8 cellular contexts compared by ENCODE assay signal in the genomic region with DNA sequence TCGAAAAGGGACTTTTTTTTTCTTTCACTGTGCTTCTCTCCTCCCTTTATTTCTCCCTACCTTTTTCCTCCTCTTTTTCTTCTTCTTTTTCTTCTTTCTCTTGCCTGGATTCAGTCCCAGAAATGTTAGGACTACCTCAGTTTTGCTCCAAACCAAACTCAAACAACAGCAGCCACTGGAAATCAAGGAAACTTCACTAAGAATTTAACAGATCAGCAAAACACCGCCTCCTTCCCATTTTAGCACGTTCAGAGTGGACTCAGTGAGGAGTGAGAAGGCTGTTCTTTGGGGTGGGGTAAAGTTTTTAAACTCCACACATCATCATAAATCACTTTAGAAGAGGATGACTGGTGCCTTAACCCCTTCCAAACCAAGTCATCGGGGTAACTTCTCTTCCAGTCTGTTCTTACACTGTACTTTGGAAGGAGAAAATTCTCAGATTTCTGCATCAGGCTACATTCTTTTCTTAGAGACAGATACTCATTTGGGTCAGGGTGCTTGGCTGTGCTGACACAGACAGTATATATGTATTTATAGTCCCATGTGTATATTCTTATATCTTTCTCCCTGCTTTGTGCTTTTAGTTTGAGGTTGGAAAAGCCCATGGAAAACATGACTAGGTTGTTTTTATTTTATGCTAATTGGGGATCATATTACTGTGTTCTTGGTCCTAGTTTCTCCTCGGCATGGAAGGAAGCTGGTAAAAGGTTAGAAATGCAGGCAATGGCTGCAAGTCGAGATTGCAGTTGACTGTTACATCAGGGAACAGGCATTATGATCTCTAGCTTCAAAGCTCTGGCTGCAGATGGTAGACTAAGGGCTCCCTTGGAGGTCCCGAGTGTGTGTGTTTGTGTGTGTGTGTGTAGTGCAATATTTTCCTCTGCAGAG. TPM values are rescaled to one million over a fixed set of nuclear protein-coding genes. Genes with fewer than 3 reads are reported as not detected.
DNase-seq lines count a peak whose midpoint lies in the region; ATAC-seq and FAIRE-seq lines count a peak whose summit lies in the region.

A gene with protein sequence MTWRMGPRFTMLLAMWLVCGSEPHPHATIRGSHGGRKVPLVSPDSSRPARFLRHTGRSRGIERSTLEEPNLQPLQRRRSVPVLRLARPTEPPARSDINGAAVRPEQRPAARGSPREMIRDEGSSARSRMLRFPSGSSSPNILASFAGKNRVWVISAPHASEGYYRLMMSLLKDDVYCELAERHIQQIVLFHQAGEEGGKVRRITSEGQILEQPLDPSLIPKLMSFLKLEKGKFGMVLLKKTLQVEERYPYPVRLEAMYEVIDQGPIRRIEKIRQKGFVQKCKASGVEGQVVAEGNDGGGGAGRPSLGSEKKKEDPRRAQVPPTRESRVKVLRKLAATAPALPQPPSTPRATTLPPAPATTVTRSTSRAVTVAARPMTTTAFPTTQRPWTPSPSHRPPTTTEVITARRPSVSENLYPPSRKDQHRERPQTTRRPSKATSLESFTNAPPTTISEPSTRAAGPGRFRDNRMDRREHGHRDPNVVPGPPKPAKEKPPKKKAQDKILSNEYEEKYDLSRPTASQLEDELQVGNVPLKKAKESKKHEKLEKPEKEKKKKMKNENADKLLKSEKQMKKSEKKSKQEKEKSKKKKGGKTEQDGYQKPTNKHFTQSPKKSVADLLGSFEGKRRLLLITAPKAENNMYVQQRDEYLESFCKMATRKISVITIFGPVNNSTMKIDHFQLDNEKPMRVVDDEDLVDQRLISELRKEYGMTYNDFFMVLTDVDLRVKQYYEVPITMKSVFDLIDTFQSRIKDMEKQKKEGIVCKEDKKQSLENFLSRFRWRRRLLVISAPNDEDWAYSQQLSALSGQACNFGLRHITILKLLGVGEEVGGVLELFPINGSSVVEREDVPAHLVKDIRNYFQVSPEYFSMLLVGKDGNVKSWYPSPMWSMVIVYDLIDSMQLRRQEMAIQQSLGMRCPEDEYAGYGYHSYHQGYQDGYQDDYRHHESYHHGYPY (minus strand): TSS at position 280 of the 888 bp plus-strand sequence. CDS start 1,238 bp downstream, outside the sequence.

- H3K9me3 ChIP-seq in thymus (ENCODE audit: control insufficient read depth): no peaks in the 10 kb centered on the region

- no peaks in the 10 kb centered on the region for H3K27me3 ChIP-seq in thymus (ENCODE audit: control insufficient read depth, insufficient read depth)

- WGBS in thymus: 38% methylated on average over 7 of the region's 7 CpGs

- no peak within 1 kb of the TSS for H3K4me3 ChIP-seq in thymus (ENCODE audit: low read length)

- no peak within 1 kb of the TSS for H3K27ac ChIP-seq in thymus (ENCODE audit: low read depth)

- no peaks in the 10 kb centered on the region for H3K4me1 ChIP-seq in thymus (ENCODE audit: control insufficient read depth, insufficient read depth, low read length)

- DNase-seq in HTR-8/SVneo (ENCODE audit: insufficient read length, low spot score) (peak; percentile 43), brain pericyte (ENCODE audit: low read depth, low spot score) (peak; percentile 81), kidney glomerular epithelial cell (lab: John Stamatoyannopoulos, UW) (peak; percentile 91), epidermal melanocyte (ENCODE audit: insufficient read length, low spot score) (no peak), urothelium cell line (ENCODE audit: low spot score) (no peak)

- H3K36me3 ChIP-seq in thymus (ENCODE audit: control insufficient read depth, insufficient read depth): no peaks in the 10 kb centered on the region

- ATAC-seq in HG02852 (IDR thresholded peaks at IDR 0.05; ENCODE audit: unreplicated experiment) (no peak), HG03432 (IDR thresholded peaks at IDR 0.05; ENCODE audit: unreplicated experiment) (no peak)

- FAIRE-seq in HTR-8/SVneo (lab: Jason Lieb, UNC) (no peak), urothelium cell line (lab: Jason Lieb, UNC) (no peak)

RNA-seq across cellular contexts. Expression of the gene that starts here (rescaled TPM):
- 10.6 TPM for polyA plus RNA-seq in thymus

Comparison
In these comparisons a context has a peak if more than half of its experiments do, and no peak if none do; other contexts are left out.
1. DNase-seq: peak in HTR-8/SVneo (single experiment), brain pericyte (single experiment) and kidney glomerular epithelial cell (single experiment); none in epidermal melanocyte (single experiment) and urothelium cell line (single experiment).